In genomic region chrX:13103914-13104274, GRCh38 we compare ENCODE assay signal across 1 cellular context.
TF ChIP-seq lines count a peak whose summit lies in the region.

No MANE protein-coding gene starts in this region.

TF ChIP-seq in K562, 482 proteins besides CTCF, POLR2A, EP300 and RAD21 (continued from another document and continues in another):
- TF ChIP-seq PBX2 (CRISPR knock-in tag; IDR thresholded peaks at IDR 0.05; ENCODE audit: low read depth) (no peak), PBX2 (tag; conservative IDR thresholded peaks at IDR 0.05; ENCODE audit: low read depth) (peak; percentile 29; the same call in 1 of the 2 replicates), ZNF740 (CRISPR knock-in tag; IDR thresholded peaks at IDR 0.05) (no peak), ZNF740 (tag; IDR thresholded peaks at IDR 0.05) (peak in 1 of 2 experiments; percentile 90; a peak in 2 of 4 replicates), ETV6 (IDR thresholded peaks at IDR 0.05; ENCODE audit: borderline replicate concordance in 1 of 2, low read depth in 2 of 2, low read length in 1 of 2) (no peak), ETV6 (CRISPR knock-in tag; IDR thresholded peaks at IDR 0.05; ENCODE audit: borderline replicate concordance) (no peak), FOXJ2 (tag; IDR thresholded peaks at IDR 0.05) (no peak), KLF13 (tag; IDR thresholded peaks at IDR 0.05; ENCODE audit: borderline replicate concordance, low read depth) (0 out of 2 replicates have a peak, but pooled peaks have one; percentile 30), RBM39 (optimal IDR thresholded peaks at IDR 0.05; ENCODE audit: low read depth, low read length) (no peak), PREB (CRISPR knock-in tag; IDR thresholded peaks at IDR 0.05) (no peak), ZNF174 (CRISPR knock-in tag; IDR thresholded peaks at IDR 0.05) (no peak), MEF2D (tag; conservative IDR thresholded peaks at IDR 0.05; ENCODE audit: low read depth) (peak; percentile 92), ZNF253 (CRISPR knock-in tag; conservative IDR thresholded peaks at IDR 0.05) (no peak), SMAD4 (CRISPR knock-in tag; conservative IDR thresholded peaks at IDR 0.05) (peak; percentile 89), HSF4 (CRISPR knock-in tag; IDR thresholded peaks at IDR 0.05; ENCODE audit: borderline replicate concordance) (peak; percentile 85), SP2 (IDR thresholded peaks at IDR 0.05; ENCODE audit: extremely low read depth, low read depth, low read length, poor library complexity, severe bottlenecking) (no peak), CXXC5 (CRISPR knock-in tag; IDR thresholded peaks at IDR 0.05) (peak; percentile 66), MXI1 (IDR thresholded peaks at IDR 0.05; ENCODE audit: low read depth, low read length) (no peak), CREB1 (IDR thresholded peaks at IDR 0.05) (no peak), CREB1 (CRISPR knock-in tag; IDR thresholded peaks at IDR 0.05) (no peak), SNIP1 (IDR thresholded peaks at IDR 0.05; ENCODE audit: low read depth) (no peak), ELF4 (CRISPR knock-in tag; IDR thresholded peaks at IDR 0.05) (no peak), ARID4B (CRISPR knock-in tag; IDR thresholded peaks at IDR 0.05) (no peak), FOXK2 (conservative IDR thresholded peaks at IDR 0.05 in 1 of 2, IDR thresholded peaks at IDR 0.05 in 1 of 2; ENCODE audit: low read depth in 2 of 2) (no peak), IRF9 (tag; IDR thresholded peaks at IDR 0.05) (peak; percentile 87), POLR3A (IDR thresholded peaks at IDR 0.05; ENCODE audit: borderline replicate concordance, extremely low read depth, insufficient read depth, insufficient read length) (no peak), STAT5A (IDR thresholded peaks at IDR 0.05; ENCODE audit: borderline replicate concordance, low read length) (no peak), CBX3 (IDR thresholded peaks at IDR 0.05; ENCODE audit: borderline replicate concordance in 1 of 2, low read length in 2 of 2) (no peak), E2F1 (CRISPR knock-in tag; IDR thresholded peaks at IDR 0.05) (no peak), E2F3 (CRISPR knock-in tag; IDR thresholded peaks at IDR 0.05) (no peak), CHCHD3 (CRISPR knock-in tag; IDR thresholded peaks at IDR 0.05) (no peak), SIN3A (IDR thresholded peaks at IDR 0.05; ENCODE audit: borderline replicate concordance in 2 of 2, control insufficient read depth in 1 of 2, low read depth in 2 of 2, low read length in 2 of 2) (no peak), LCOR (CRISPR knock-in tag; IDR thresholded peaks at IDR 0.05) (no peak), GATAD2A (IDR thresholded peaks at IDR 0.05) (no peak), JUN (IDR thresholded peaks at IDR 0.05; ENCODE audit: borderline replicate concordance, low read depth, low read length) (no peak), JUN (CRISPR knock-in tag; IDR thresholded peaks at IDR 0.05; ENCODE audit: borderline replicate concordance) (no peak), FOXM1 (IDR thresholded peaks at IDR 0.05; ENCODE audit: low read depth) (no peak), FOXM1 (CRISPR knock-in tag; IDR thresholded peaks at IDR 0.05; ENCODE audit: low read depth) (no peak), NEUROD1 (IDR thresholded peaks at IDR 0.05; ENCODE audit: borderline replicate concordance, low read depth, low read length, partially characterized antibody) (no peak), HMGN3 (IDR thresholded peaks at IDR 0.05; ENCODE audit: borderline replicate concordance, extremely low read depth, insufficient read length, low read depth, low read length) (no peak), ZNF121 (CRISPR knock-in tag; conservative IDR thresholded peaks at IDR 0.05) (no peak), TAF9B (IDR thresholded peaks at IDR 0.05; ENCODE audit: partially characterized antibody) (no peak), ZBTB33 (CRISPR knock-in tag; IDR thresholded peaks at IDR 0.05) (no peak), PML (IDR thresholded peaks at IDR 0.05; ENCODE audit: low read length) (no peak), ZNF830 (CRISPR knock-in tag; IDR thresholded peaks at IDR 0.05) (no peak), TEAD1 (CRISPR knock-in tag; IDR thresholded peaks at IDR 0.05) (peak in 1 of 2 experiments; percentile 84; a peak in 2 of 4 replicates), ZNF398 (CRISPR knock-in tag; IDR thresholded peaks at IDR 0.05) (no peak), MYC (IDR thresholded peaks at IDR 0.05; ENCODE audit: low read depth, low read length) (no peak), MYC (CRISPR knock-in tag; IDR thresholded peaks at IDR 0.05; ENCODE audit: borderline replicate concordance, low read depth) (0 out of 2 replicates have a peak, but pooled peaks have one; percentile 35), ELF1 (tag; IDR thresholded peaks at IDR 0.05) (no peak), HBP1 (CRISPR knock-in tag; IDR thresholded peaks at IDR 0.05) (no peak), HDGF (IDR thresholded peaks at IDR 0.05) (no peak), HNRNPH1 (optimal IDR thresholded peaks at IDR 0.05; ENCODE audit: low read depth, low read length) (no peak), HOXB6 (CRISPR knock-in tag; IDR thresholded peaks at IDR 0.05; ENCODE audit: borderline replicate concordance) (no peak)
